22 cellular contexts compared by ENCODE assay signal in genomic region chr13:112907286-112907685, GRCh38.
DNase-seq lines count a peak whose midpoint lies in the region; ATAC-seq and TF ChIP-seq lines count a peak whose summit lies in the region.
"Had no signal": no experiment of that assay in that cellular context is flagged by ENCODE, and none has a peak within 500 bp of the region (broad histone marks: within the 10 kb centered on the region; RNA-seq: fewer than 3 reads in every experiment).

No MANE protein-coding gene starts in this region.

- no peak overlapping the region for H4K91ac ChIP-seq in mesenchymal stem cell (ENCODE audit: low read length)
- no peak overlapping the region for H4K91ac ChIP-seq in neuronal stem cell (ENCODE audit: low read depth, low read length, poor library complexity)

- H3K27me3 Mint-ChIP-seq in natural killer cell treated with Interleukin-12 subunit alpha and Interleukin-12 subunit beta and Interleukin-15 and Interleukin-18, amount 100 ng/mL, for 72 hours = peaks cover 0 to 6% of the 10 kb centered on the region in 2 donors
- H3K27me3 Mint-ChIP-seq in natural killer cell (ENCODE audit: low read depth in 2 of 2) = no peaks in the 10 kb centered on the region
- H3K27me3 Mint-ChIP-seq: CD4-positive, CD25-positive, alpha-beta regulatory T cell had no signal

- no peak overlapping the region for H2BK120ac ChIP-seq in mesenchymal stem cell (ENCODE audit: low read depth, low read length)
- H2BK120ac ChIP-seq in neuronal stem cell (ENCODE audit: low read depth, low read length) = no peak overlapping the region

- H2BK15ac ChIP-seq in mesenchymal stem cell (ENCODE audit: low read depth, poor library complexity, severe bottlenecking) = no peak overlapping the region
- H2BK15ac ChIP-seq in neuronal stem cell (ENCODE audit: low read length) = no peak overlapping the region

- H3K27me3 ChIP-seq in mesenchymal stem cell (ENCODE audit: control insufficient read depth in 1 of 2, insufficient read depth in 1 of 2, low read length in 2 of 2) = peaks cover 0 to 88% of the 10 kb centered on the region in 2 experiments
- H3K27me3 ChIP-seq in neuronal stem cell (ENCODE audit: control insufficient read depth in 3 of 3, insufficient read depth in 3 of 3, low read depth in 1 of 3, low read length in 3 of 3) = no peaks in the 10 kb centered on the region
- H3K27me3 ChIP-seq in right atrium auricular region = no peaks in the 10 kb centered on the region

- H3K27ac Mint-ChIP-seq in natural killer cell treated with Interleukin-12 subunit alpha and Interleukin-12 subunit beta and Interleukin-15 and Interleukin-18, amount 100 ng/mL, for 72 hours = no peak overlapping the region
- no peak overlapping the region for H3K27ac Mint-ChIP-seq in natural killer cell
- H3K27ac Mint-ChIP-seq: CD4-positive, CD25-positive, alpha-beta regulatory T cell; HFFc6 had no signal

- H3K23ac ChIP-seq in mesenchymal stem cell (ENCODE audit: low read length in 2 of 2) (no peak overlapping the region), neuronal stem cell (ENCODE audit: low read depth, low read length, poor library complexity) (no peak overlapping the region)

- H3K4ac ChIP-seq in mesenchymal stem cell (ENCODE audit: low read depth in 1 of 2, low read length in 2 of 2) (no peak overlapping the region), neuronal stem cell (ENCODE audit: low read length) (no peak overlapping the region)

- H3K9me3 ChIP-seq in mesenchymal stem cell (ENCODE audit: control insufficient read depth, low read length) = peaks cover 21% of the 10 kb centered on the region
- H3K9me3 ChIP-seq in neuronal stem cell (replicated peaks in 1 of 2; ENCODE audit: control insufficient read depth in 2 of 2, insufficient read depth in 1 of 2, low read depth in 1 of 2, low read length in 2 of 2) = peaks cover 19 to 20% of the 10 kb centered on the region in 2 donors
- H3K9me3 ChIP-seq in right atrium auricular region = no peaks in the 10 kb centered on the region
- H3K9me3 ChIP-seq: SJCRH30 had no signal

- H3K4me3 ChIP-seq in mesenchymal stem cell (ENCODE audit: insufficient read depth in 1 of 2, low read depth in 1 of 2, low read length in 2 of 2) (no peak overlapping the region), neuronal stem cell (ENCODE audit: low read length in 2 of 2) (no peak overlapping the region), right atrium auricular region (no peak overlapping the region)
- H3K4me3 ChIP-seq: SJCRH30 had no signal

- no peak overlapping the region for H3K14ac ChIP-seq in mesenchymal stem cell (ENCODE audit: low read length in 2 of 2)
- H3K14ac ChIP-seq in neuronal stem cell (ENCODE audit: low read length) = no peak overlapping the region

- ATAC-seq in natural killer cell treated with Interleukin-12 subunit alpha and Interleukin-12 subunit beta and Interleukin-15 and Interleukin-18, amount 100 ng/mL, for 72 hours = no peak
- ATAC-seq in natural killer cell = no peak
- no peak for ATAC-seq in HG03460 (IDR thresholded peaks at IDR 0.05; ENCODE audit: unreplicated experiment)
- ATAC-seq: Panc1 had no signal

- H3K36me3 ChIP-seq in mesenchymal stem cell (ENCODE audit: control insufficient read depth in 1 of 2, insufficient read depth in 2 of 2, low read depth in 1 of 2, low read length in 2 of 2) (peaks cover 0 to 20% of the 10 kb centered on the region in 2 experiments), neuronal stem cell (replicated peaks in 1 of 2; ENCODE audit: control insufficient read depth in 2 of 2, insufficient read depth in 2 of 2, low read length in 2 of 2) (peaks cover 0 to 23% of the 10 kb centered on the region in 2 donors), right atrium auricular region (no peaks in the 10 kb centered on the region)
- H3K36me3 ChIP-seq: SJCRH30 had no signal

- no peak overlapping the region for H3K4me2 ChIP-seq in mesenchymal stem cell (ENCODE audit: low read length, poor library complexity, severe bottlenecking)
- H3K4me2 ChIP-seq in neuronal stem cell (ENCODE audit: insufficient read depth, low read length, poor library complexity, severe bottlenecking) = no peak overlapping the region

- H3K9ac ChIP-seq in mesenchymal stem cell (ENCODE audit: low read length) (no peak overlapping the region), neuronal stem cell (ENCODE audit: low read depth, low read length, poor library complexity) (no peak overlapping the region)

- H3K79me1 ChIP-seq in mesenchymal stem cell (replicated peaks; ENCODE audit: low read length, poor library complexity, severe bottlenecking) (no peaks in the 10 kb centered on the region), neuronal stem cell (ENCODE audit: low read depth, low read length) (peaks cover 12% of the 10 kb centered on the region)

- no peak for TF ChIP-seq CTCF in natural killer cell (IDR thresholded peaks at IDR 0.05)
- TF ChIP-seq CTCF in right atrium auricular region (IDR thresholded peaks at IDR 0.05) = no peak

- H2AFZ ChIP-seq in mesenchymal stem cell (ENCODE audit: low read depth, low read length) (no peak overlapping the region), neuronal stem cell (ENCODE audit: low read length) (no peak overlapping the region)

- H2BK12ac ChIP-seq in mesenchymal stem cell (ENCODE audit: low read length in 2 of 2) (no peak overlapping the region), neuronal stem cell (ENCODE audit: low read length) (no peak overlapping the region)

- H3K36me3 Mint-ChIP-seq in natural killer cell treated with Interleukin-12 subunit alpha and Interleukin-12 subunit beta and Interleukin-15 and Interleukin-18, amount 100 ng/mL, for 72 hours = no peaks in the 10 kb centered on the region
- H3K36me3 Mint-ChIP-seq in natural killer cell = no peaks in the 10 kb centered on the region
- H3K36me3 Mint-ChIP-seq: CD4-positive, CD25-positive, alpha-beta regulatory T cell had no signal

- no peak overlapping the region for H4K8ac ChIP-seq in mesenchymal stem cell (ENCODE audit: low read length)
- H4K8ac ChIP-seq in neuronal stem cell (ENCODE audit: low read depth, low read length) = no peak overlapping the region

- H3K4me3 Mint-ChIP-seq in natural killer cell treated with Interleukin-12 subunit alpha and Interleukin-12 subunit beta and Interleukin-15 and Interleukin-18, amount 100 ng/mL, for 72 hours = no peak overlapping the region
- no peak overlapping the region for H3K4me3 Mint-ChIP-seq in natural killer cell
- H3K4me3 Mint-ChIP-seq: CD4-positive, CD25-positive, alpha-beta regulatory T cell; HFFc6 had no signal

- H3K18ac ChIP-seq in mesenchymal stem cell (ENCODE audit: low read depth in 1 of 2, low read length in 2 of 2) (no peak overlapping the region), neuronal stem cell (ENCODE audit: low read length) (no peak overlapping the region)

- no peak overlapping the region for H2BK5ac ChIP-seq in mesenchymal stem cell (ENCODE audit: low read depth, low read length, poor library complexity, severe bottlenecking)
- no peak overlapping the region for H2BK5ac ChIP-seq in neuronal stem cell (ENCODE audit: low read length)

- WGBS in mesenchymal stem cell = 93% methylated on average over 8 of the region's 8 CpGs
- no CpG with 5 or more reads among the region's 8 CpGs for WGBS in neuronal stem cell (ENCODE audit: extremely low coverage in 2 of 2, insufficient read length in 2 of 2, insufficient replicate concordance in 1 of 2), 2 donors

- H3K9me3 Mint-ChIP-seq in natural killer cell treated with Interleukin-12 subunit alpha and Interleukin-12 subunit beta and Interleukin-15 and Interleukin-18, amount 100 ng/mL, for 72 hours = peaks cover 3% of the 10 kb centered on the region
- H3K9me3 Mint-ChIP-seq in natural killer cell = no peaks in the 10 kb centered on the region

- intact Hi-C loops in natural killer cell (cut with micrococcal nuclease) = no loop called here

- DNase-seq in natural killer cell treated with Interleukin-12 subunit alpha and Interleukin-12 subunit beta and Interleukin-15 and Interleukin-18, amount 100 ng/mL, for 72 hours (ENCODE audit: low spot score) = peak; percentile 15
- no peak for DNase-seq in natural killer cell
- DNase-seq in mesenchymal stem cell = no peak
- no peak for DNase-seq in neuronal stem cell (ENCODE audit: low spot score)
- DNase-seq in right atrium auricular region (ENCODE audit: low spot score) = no peak
- DNase-seq in activated naive CD4-positive, alpha-beta T cell treated with Interleukin-2 at 50 U/mL for 16 hours = no peak
- DNase-seq: AML-193; CD4-positive, CD25-positive, alpha-beta regulatory T cell; COR-L47; DND-41; H7; HFFc6; KBM-7; NCI-H1092; NCI-H1436 treated with DMSO at 0.1 percent for 48 hours; NCI-H1930; NCI-H510A; NCI-H748 treated with DMSO at 0.1 percent for 48 hours; NK-92 treated with Interleukin-12 subunit alpha and Interleukin-12 subunit beta, amount 100 ng/mL, for 24 hours; SJCRH30 had no signal

- no peaks in the 10 kb centered on the region for H3K4me1 Mint-ChIP-seq in natural killer cell treated with Interleukin-12 subunit alpha and Interleukin-12 subunit beta and Interleukin-15 and Interleukin-18, amount 100 ng/mL, for 72 hours (ENCODE audit: low read depth in 2 of 2)
- no peaks in the 10 kb centered on the region for H3K4me1 Mint-ChIP-seq in natural killer cell
- H3K4me1 Mint-ChIP-seq: CD4-positive, CD25-positive, alpha-beta regulatory T cell had no signal

- H2AK5ac ChIP-seq in mesenchymal stem cell (ENCODE audit: low read length, severe bottlenecking) (peak overlapping the region; percentile 57), neuronal stem cell (ENCODE audit: low read depth, low read length) (peak overlapping the region; percentile 44)

- H3K27ac ChIP-seq in mesenchymal stem cell (ENCODE audit: low read length, poor library complexity, severe bottlenecking) (no peak overlapping the region), neuronal stem cell (replicated peaks; ENCODE audit: low read length) (no peak overlapping the region), right atrium auricular region (no peak overlapping the region)
- H3K27ac ChIP-seq: SJCRH30 had no signal

- peaks cover 28% of the 10 kb centered on the region for H3K4me1 ChIP-seq in mesenchymal stem cell (ENCODE audit: control insufficient read depth, insufficient read depth, low read depth, low read length)
- peaks cover 0 to 16% of the 10 kb centered on the region in 2 donors for H3K4me1 ChIP-seq in neuronal stem cell (ENCODE audit: control insufficient read depth in 2 of 2, insufficient read depth in 1 of 2, low read depth in 1 of 2, low read length in 2 of 2)
- no peaks in the 10 kb centered on the region for H3K4me1 ChIP-seq in right atrium auricular region
- H3K4me1 ChIP-seq: SJCRH30 had no signal
